In the genomic region with DNA sequence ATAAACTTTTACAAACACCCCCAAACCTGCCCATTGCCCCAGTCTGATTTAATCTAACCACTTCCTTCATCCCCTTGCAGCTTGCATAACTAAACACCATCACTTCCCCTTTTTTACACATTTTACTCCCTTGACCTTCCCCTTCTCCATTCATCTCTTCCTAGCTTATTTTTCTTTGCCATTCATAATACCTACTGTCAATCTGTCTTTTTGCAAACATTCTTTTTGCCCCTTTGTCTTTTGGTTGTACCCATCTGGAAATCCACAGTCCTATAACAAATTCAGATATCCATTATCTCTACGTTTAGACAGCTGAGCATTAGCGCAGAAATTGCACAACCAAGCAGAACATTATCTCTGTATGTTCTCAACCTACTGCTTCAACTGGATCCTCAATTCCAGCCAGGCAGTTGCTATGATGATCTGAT, we compare ENCODE assay signal across 14 cellular contexts. TPM values are rescaled to one million over a fixed set of nuclear protein-coding genes. Genes with fewer than 3 reads are reported as not detected.
DNase-seq lines count a peak whose midpoint lies in the region; ATAC-seq, FAIRE-seq and TF ChIP-seq lines count a peak whose summit lies in the region.
"Had no signal": no experiment of that assay in that cellular context is flagged by ENCODE, and none has a peak within 500 bp of the region (broad histone marks: within the 10 kb centered on the region; RNA-seq: fewer than 3 reads in every experiment).

No MANE protein-coding gene starts in this region.

- ATAC-seq in GM21619 (IDR thresholded peaks at IDR 0.05; ENCODE audit: unreplicated experiment) (peak; percentile 80), HG03575 (IDR thresholded peaks at IDR 0.05; ENCODE audit: extremely low read depth, insufficient number of reproducible peaks, low FRiP score, unreplicated experiment) (peak; percentile 68), GM12878 (peak; percentile 87), GM23338 (no peak)
- ATAC-seq: body of pancreas had no signal

- no peaks in the 10 kb centered on the region for H3F3A ChIP-seq in GM23338 (replicated peaks; ENCODE audit: low read depth)

- TF ChIP-seq CTCF in GM13976 (IDR thresholded peaks at IDR 0.05; ENCODE audit: borderline replicate concordance, control extremely low read depth, extremely low read depth, insufficient read depth, missing control alignments) (no peak), GM12878 (IDR thresholded peaks at IDR 0.05 in 2 of 3, conservative IDR thresholded peaks at IDR 0.05 in 1 of 3; ENCODE audit: control insufficient read depth in 2 of 3, extremely low read depth in 1 of 3, insufficient read depth in 1 of 3, low read depth in 3 of 3, low read length in 3 of 3) (no peak), A673 (conservative IDR thresholded peaks at IDR 0.05; ENCODE audit: low read depth, low read length) (no peak), GM23338 (conservative IDR thresholded peaks at IDR 0.05; ENCODE audit: low read depth in 2 of 2) (no peak)

- 0 out of 2 replicates have a peak overlapping the region, but pooled peaks have one; percentile 23 for H3K4me2 ChIP-seq in GM12878 (ENCODE audit: control insufficient read depth, insufficient read depth)
- no peak overlapping the region for H3K4me2 ChIP-seq in GM23338
- H3K4me2 ChIP-seq: PC-9 had no signal

- peaks cover 6% of the 10 kb centered on the region; the same call in 1 of the 3 replicates for H3K9me3 Mint-ChIP-seq in GM23338
- H3K9me3 Mint-ChIP-seq: CD4-positive, CD25-positive, alpha-beta regulatory T cell had no signal

- no peak overlapping the region for H3K4me3 ChIP-seq in GM12878
- H3K4me3 ChIP-seq in SJCRH30: no peak overlapping the region
- H3K4me3 ChIP-seq in A673 (ENCODE audit: low read depth, low read length, poor library complexity, severe bottlenecking): no peak overlapping the region
- no peak overlapping the region for H3K4me3 ChIP-seq in GM23338
- H3K4me3 ChIP-seq: body of pancreas, PC-9 had no signal

- H3K9me3 ChIP-seq in GM12878 (replicated peaks; ENCODE audit: control insufficient read depth, insufficient read depth, low read length) (no peaks in the 10 kb centered on the region; the same call in 2 of the 3 replicates), SJCRH30 (replicated peaks) (no peaks in the 10 kb centered on the region), A673 (ENCODE audit: low read depth, low read length, poor library complexity, severe bottlenecking) (no peaks in the 10 kb centered on the region)
- H3K9me3 ChIP-seq: body of pancreas had no signal

- no peak overlapping the region for H3K9ac ChIP-seq in GM12878 (ENCODE audit: control insufficient read depth, insufficient read depth, low read length)

- no peak overlapping the region for H3K27ac Mint-ChIP-seq in GM23338
- H3K27ac Mint-ChIP-seq: CD4-positive, CD25-positive, alpha-beta regulatory T cell had no signal

- peak; percentile 13 for FAIRE-seq in GM12878 (lab: Jason Lieb, UNC)
- no peak for FAIRE-seq in H54 (lab: Jason Lieb, UNC)

- 0 out of 3 replicates have a peak, but pooled peaks cover 5% of the 10 kb centered on the region for H3K36me3 Mint-ChIP-seq in GM23338 (ENCODE audit: low read depth)
- H3K36me3 Mint-ChIP-seq: CD4-positive, CD25-positive, alpha-beta regulatory T cell had no signal

- H2AFZ ChIP-seq in GM12878 (ENCODE audit: control insufficient read depth, low read depth, low read length): no peak overlapping the region
- H2AFZ ChIP-seq in GM23338: no peak overlapping the region
- H2AFZ ChIP-seq: PC-9 had no signal

- TF ChIP-seq POLR2A in GM12878 (IDR thresholded peaks at IDR 0.05; ENCODE audit: low read depth, low read length) (no peak), H54 (IDR thresholded peaks at IDR 0.05; ENCODE audit: low read depth, low read length) (no peak)

- H3K4me3 Mint-ChIP-seq in GM23338: no peak overlapping the region
- H3K4me3 Mint-ChIP-seq: CD4-positive, CD25-positive, alpha-beta regulatory T cell had no signal

- BruUV-seq in GM12878 (replicated peaks; lab: Mats Ljungman, UMichigan) (no TSS peak), A673 (replicated peaks; lab: Mats Ljungman, UMichigan) (no TSS peak)

- 0 out of 2 replicates have a peak, but pooled peaks cover 3% of the 10 kb centered on the region for H3K9me2 ChIP-seq in GM23338 (ENCODE audit: insufficient read depth)

- WGBS in GM12878 (ENCODE audit: insufficient coverage, insufficient replicate concordance, low lambda C conversion rate, missing lambda C conversion rate): 48% methylated on average over 2 of the region's 2 CpGs

- H3K4me1 Mint-ChIP-seq in GM23338: peaks cover 6% of the 10 kb centered on the region; the same call in 2 of the 3 replicates

- POLR2A ChIA-PET in GM12878 (lab: Charles Lee): interaction anchor here (0.5 kb wide), 1 partner anchor 110 kb away, joined by 14 read pairs; no protein-coding TSS in a partner anchor
- POLR2A ChIA-PET in A673 (lab: Charles Lee; ENCODE audit: low non-redundant PET): no interaction called here

- no peak for TF ChIP-seq RAD21 in GM12878 (IDR thresholded peaks at IDR 0.05; ENCODE audit: insufficient read depth, low read depth, low read length)

- RAD21 ChIA-PET in GM12878 (lab: Charles Lee; ENCODE audit: unreplicated experiment): interaction anchor here (0.5 to 1.0 kb wide), 2 partner anchors 426 to 429 kb away, joined by 3 read pairs; no protein-coding TSS in a partner anchor

- H3K27me3 ChIP-seq in GM12878 (replicated peaks in 1 of 2; ENCODE audit: control insufficient read depth in 2 of 2, insufficient read depth in 2 of 2, low read length in 1 of 2): no peaks in the 10 kb centered on the region
- no peaks in the 10 kb centered on the region for H3K27me3 ChIP-seq in SJCRH30
- H3K27me3 ChIP-seq in A673 (replicated peaks; ENCODE audit: insufficient read depth, low read depth, low read length, poor library complexity): no peaks in the 10 kb centered on the region
- no peaks in the 10 kb centered on the region for H3K27me3 ChIP-seq in GM23338 (ENCODE audit: insufficient read depth)
- H3K27me3 ChIP-seq: body of pancreas had no signal

- H3K4me1 ChIP-seq in GM12878 (ENCODE audit: control insufficient read depth, insufficient read depth, low read length): no peaks in the 10 kb centered on the region
- no peaks in the 10 kb centered on the region for H3K4me1 ChIP-seq in SJCRH30
- H3K4me1 ChIP-seq in A673 (ENCODE audit: insufficient read depth, low read length, poor library complexity, severe bottlenecking): no peaks in the 10 kb centered on the region
- H3K4me1 ChIP-seq in GM23338 (ENCODE audit: insufficient read depth): no peaks in the 10 kb centered on the region
- H3K4me1 ChIP-seq: body of pancreas had no signal

- H3K79me2 ChIP-seq in GM12878 (ENCODE audit: control insufficient read depth, insufficient read depth, low read length) (no peaks in the 10 kb centered on the region), GM23338 (replicated peaks; ENCODE audit: insufficient read depth) (no peaks in the 10 kb centered on the region)

- in situ Hi-C loops in GM13976 (cut with MboI; ENCODE audit: low sequenced_read_pairs, unreplicated experiment): no loop called here
- in situ Hi-C loops in GM12878 (cut with MboI): no loop called here

- H3K27me3 Mint-ChIP-seq in GM23338 (ENCODE audit: insufficient read depth, low read depth, poor library complexity): peaks cover 2% of the 10 kb centered on the region
- H3K27me3 Mint-ChIP-seq: CD4-positive, CD25-positive, alpha-beta regulatory T cell had no signal

- H3K27ac ChIP-seq in GM12878 (ENCODE audit: control insufficient read depth, insufficient read depth) (no peak overlapping the region), SJCRH30 (no peak overlapping the region), A673 (ENCODE audit: low read depth, low read length, poor library complexity, severe bottlenecking) (no peak overlapping the region), GM23338 (ENCODE audit: low read depth) (no peak overlapping the region)
- H3K27ac ChIP-seq: body of pancreas, PC-9 had no signal

- H4K20me1 ChIP-seq in GM12878 (ENCODE audit: control insufficient read depth, insufficient read depth) (no peaks in the 10 kb centered on the region), GM23338 (replicated peaks; ENCODE audit: insufficient read depth) (no peaks in the 10 kb centered on the region)

- H3K36me3 ChIP-seq in GM12878 (ENCODE audit: control insufficient read depth in 2 of 2, insufficient read depth in 2 of 2, low read length in 1 of 2) (no peaks in the 10 kb centered on the region), SJCRH30 (no peaks in the 10 kb centered on the region), A673 (ENCODE audit: insufficient read depth, low read length, poor library complexity, severe bottlenecking) (no peaks in the 10 kb centered on the region), GM23338 (ENCODE audit: insufficient read depth) (no peaks in the 10 kb centered on the region)

- intact Hi-C loops in GM12878 (cut with micrococcal nuclease; ENCODE audit: unreplicated experiment) (no loop called here), A673 (cut with micrococcal nuclease; ENCODE audit: unreplicated experiment) (no loop called here)

- SMC1A ChIA-PET in GM12878 (lab: Charles Lee; ENCODE audit: uncharacterized antibody, unreplicated experiment): interaction anchor here (0.8 to 1.4 kb wide), 3 partner anchors 10 to 44 kb away, joined by 3 read pairs; no protein-coding TSS in a partner anchor

- CTCF ChIA-PET in GM12878 (lab: Yijun Ruan, JAX) (interaction anchor here (1.0 to 1.9 kb wide), 2 partner anchors 14 to 136 kb away, joined by 4 read pairs; no protein-coding TSS in a partner anchor), A673 (lab: Charles Lee) (no interaction called here)

- peak; percentile 43 for DNase-seq in GM13976 (ENCODE audit: low spot score)
- no peak for DNase-seq in GM12878 (ENCODE audit: low read depth, low spot score)
- DNase-seq in SJCRH30: no peak
- no peak for DNase-seq in A673 (ENCODE audit: low spot score)
- DNase-seq in GM23338 (ENCODE audit: low spot score): no peak
- DNase-seq in H54 (ENCODE audit: insufficient read length, low spot score): no peak
- DNase-seq: activated CD8-positive, alpha-beta memory T cell treated with anti-CD3 and anti-CD28 coated beads for 24 hours; body of pancreas; CD4-positive, CD25-positive, alpha-beta regulatory T cell; PC-9 had no signal

- TF ChIP-seq EP300 in GM12878 (IDR thresholded peaks at IDR 0.05; ENCODE audit: borderline replicate concordance in 1 of 2, control insufficient read depth in 1 of 2, low read depth in 2 of 2, low read length in 2 of 2): no peak

RNA-seq across cellular contexts. Expression of a gene that starts 51.2 kb away (rescaled TPM):
- total RNA-seq in GM12878 (2013; cell fraction: nucleolus; rRNA removed): not detected in 2 replicates
- total RNA-seq in GM12878 (2014; rRNA removed): 2.7 and 3.3 TPM in 2 replicates
- total RNA-seq in GM12878 (2014; rRNA removed; fragmentation: Illumina TruSeq; extraction: Trizol): 2.8 and 4.1 TPM in 2 replicates
- 3.0 and 3.2 TPM in 2 replicates for total RNA-seq in GM12878 (2021)
- polyA plus RNA-seq in GM12878 (2011; ENCODE audit: low read depth): 4.5 TPM
- 5.5 and 6.0 TPM in 2 replicates for polyA plus RNA-seq in GM12878 (2011; rRNA removed)
- 6.3 and 7.9 TPM in 2 replicates for polyA plus RNA-seq in GM12878 (2011; cell fraction: cytosol; rRNA removed)
- polyA plus RNA-seq in GM12878 (2011; cell fraction: nucleus; rRNA removed): 3.1 and 3.3 TPM in 2 replicates
- polyA plus RNA-seq in GM12878 (2012): 0.83 and 1.9 TPM in 2 replicates
- polyA plus RNA-seq in GM12878 (2014; fragmentation: Illumina TruSeq; extraction: Trizol): 4.3 and 5.7 TPM in 2 replicates
- 10 to 100 TPM; 13.1 to 15.1 TPM for polyA plus RNA-seq in GM12878 (2014; fragmentation: Nextera tagmentation; extraction: Ambion mirVana)
- polyA plus RNA-seq in GM12878 (2014; rRNA removed): 1.7 and 2.9 TPM in 2 replicates
- polyA plus RNA-seq in GM12878 (2016; fragmentation: Nextera tagmentation; extraction: Ambion mirVana): 1 to 10 TPM; 7.4 to 9.3 TPM
- 3.0 TPM in 2 replicates for polyA minus RNA-seq in GM12878 (2011; rRNA and poly(A)+ RNA removed)
- not detected in 2 replicates for polyA minus RNA-seq in GM12878 (2011; cell fraction: cytosol; rRNA and poly(A)+ RNA removed)
- polyA minus RNA-seq in GM12878 (2011; cell fraction: nucleus; rRNA and poly(A)+ RNA removed): 1.1 TPM in 1 of 2 replicates, not detected in the other
- not detected in 2 replicates for total RNA-seq in SJCRH30 (2014; rRNA removed; shearing (Covaris generic))
- 0.69 and 1.9 TPM in 2 replicates for total RNA-seq in A673 (2021)
- total RNA-seq in GM23338 (2014; rRNA removed; shearing (Covaris generic)): 0.47 TPM in 1 of 2 replicates, not detected in the other
- polyA plus RNA-seq in GM23338 (2016; fragmentation: Nextera tagmentation; extraction: Ambion mirVana): 3.8 and 4.4 TPM in 2 replicates
- total RNA-seq: body of pancreas; CD4-positive, CD25-positive, alpha-beta regulatory T cell; lung microvascular endothelial cell; skeletal muscle tissue had no signal

RNA-seq across cellular contexts. Expression of a gene that starts 51.5 kb away (rescaled TPM):
- 5.1 and 5.6 TPM in 2 replicates for total RNA-seq in GM12878 (2013; cell fraction: nucleolus; rRNA removed)
- 26.3 and 27.4 TPM in 2 replicates for total RNA-seq in GM12878 (2014; rRNA removed)
- 43.8 and 44.1 TPM in 2 replicates for total RNA-seq in GM12878 (2014; rRNA removed; fragmentation: Illumina TruSeq; extraction: Trizol)
- 25.9 and 26.0 TPM in 2 replicates for total RNA-seq in GM12878 (2021)
- 8.0 TPM for polyA plus RNA-seq in GM12878 (2011; ENCODE audit: low read depth)
- polyA plus RNA-seq in GM12878 (2011; rRNA removed): 36.6 and 46.4 TPM in 2 replicates
- 17.3 and 19.7 TPM in 2 replicates for polyA plus RNA-seq in GM12878 (2011; cell fraction: cytosol; rRNA removed)
- 12.8 and 16.3 TPM in 2 replicates for polyA plus RNA-seq in GM12878 (2011; cell fraction: nucleus; rRNA removed)
- 13.2 and 16.3 TPM in 2 replicates for polyA plus RNA-seq in GM12878 (2012)
- 51.4 and 58.8 TPM in 2 replicates for polyA plus RNA-seq in GM12878 (2014; fragmentation: Illumina TruSeq; extraction: Trizol)
- 10 to 100 TPM; 86.1 to 98.5 TPM for polyA plus RNA-seq in GM12878 (2014; fragmentation: Nextera tagmentation; extraction: Ambion mirVana)
- polyA plus RNA-seq in GM12878 (2014; rRNA removed): 23.3 and 26.2 TPM in 2 replicates
- polyA plus RNA-seq in GM12878 (2016; fragmentation: Nextera tagmentation; extraction: Ambion mirVana): 10 to 100 TPM; 71.0 to 73.0 TPM
- 10.4 and 17.6 TPM in 2 replicates for polyA minus RNA-seq in GM12878 (2011; rRNA and poly(A)+ RNA removed)
- polyA minus RNA-seq in GM12878 (2011; cell fraction: cytosol; rRNA and poly(A)+ RNA removed): 6.4 and 6.7 TPM in 2 replicates
- polyA minus RNA-seq in GM12878 (2011; cell fraction: nucleus; rRNA and poly(A)+ RNA removed): 4.5 and 6.1 TPM in 2 replicates
- total RNA-seq in SJCRH30 (2014; rRNA removed; shearing (Covaris generic)): 23.3 and 25.5 TPM in 2 replicates
- 34.4 and 41.6 TPM in 2 replicates for total RNA-seq in A673 (2021)
- total RNA-seq in GM23338 (2014; rRNA removed; shearing (Covaris generic)): 45.5 and 47.4 TPM in 2 replicates
- polyA plus RNA-seq in GM23338 (2016; fragmentation: Nextera tagmentation; extraction: Ambion mirVana): 82.1 and 93.2 TPM in 2 replicates
